Comparison of ENCODE assay signal across 8 cellular contexts in genomic region chr9:129481824-129482511, GRCh38.
DNase-seq lines count a peak whose midpoint lies in the region; ATAC-seq and TF ChIP-seq lines count a peak whose summit lies in the region.

No MANE protein-coding gene starts in this region.

- peak overlapping the region; percentile 95 for H3K27ac ChIP-seq in colonic mucosa

- no peaks in the 10 kb centered on the region for H3K27me3 ChIP-seq in colonic mucosa
- peaks cover 5% of the 10 kb centered on the region for H3K27me3 ChIP-seq in mononuclear cell (ENCODE audit: insufficient read depth, low read length)

- H3K4me3 ChIP-seq in AG09309 (ENCODE audit: control insufficient read depth, low read depth, low read length): peak overlapping the region; percentile 28
- peak overlapping the region; percentile 50 for H3K4me3 ChIP-seq in colonic mucosa
- H3K4me3 ChIP-seq in mononuclear cell (ENCODE audit: low read length): peak overlapping the region; percentile 12

- H3K9ac ChIP-seq in colonic mucosa (ENCODE audit: low read depth in 2 of 2, low read length in 2 of 2): peak overlapping the region; percentile 75 to 83

- DNase-seq in AG09309 (ENCODE audit: low read depth) (no peak), M059J (ENCODE audit: low read depth) (peak; percentile 60), colonic mucosa (no peak), NCI-H1048 (lab: John Stamatoyannopoulos, UW) (no peak)
- DNase-seq in stimulated activated CD4-positive, alpha-beta T cell treated with anti-CD3 and anti-CD28 coated beads, Interleukin-4, amount 100 ng/mL, for 24 hours: no peak
- no peak for DNase-seq in stimulated activated naive CD4-positive, alpha-beta T cell (lab: John Stamatoyannopoulos, UW)

- intact Hi-C loops in colonic mucosa (cut with DNase I): loop anchor here (5.0 kb wide), 2 partner anchors 70 to 310 kb away; no protein-coding TSS in a partner anchor

- H3K9me3 ChIP-seq in colonic mucosa (no peaks in the 10 kb centered on the region), mononuclear cell (ENCODE audit: low read depth, low read length) (no peaks in the 10 kb centered on the region)

- no peaks in the 10 kb centered on the region for H3K36me3 ChIP-seq in colonic mucosa

- TF ChIP-seq CTCF in AG09309 (IDR thresholded peaks at IDR 0.05; ENCODE audit: control insufficient read depth, insufficient read depth, low read depth, low read length, missing control alignments) (peak; percentile 47), colonic mucosa (IDR thresholded peaks at IDR 0.05) (no peak)

- no peak for ATAC-seq in HG02981 (IDR thresholded peaks at IDR 0.05; ENCODE audit: unreplicated experiment)

- H3K4me1 ChIP-seq in colonic mucosa: peaks cover 10% of the 10 kb centered on the region
- peaks cover 24% of the 10 kb centered on the region for H3K4me1 ChIP-seq in mononuclear cell (ENCODE audit: insufficient read depth, low read length)
